11 cellular contexts compared by ENCODE assay signal in the genomic region with DNA sequence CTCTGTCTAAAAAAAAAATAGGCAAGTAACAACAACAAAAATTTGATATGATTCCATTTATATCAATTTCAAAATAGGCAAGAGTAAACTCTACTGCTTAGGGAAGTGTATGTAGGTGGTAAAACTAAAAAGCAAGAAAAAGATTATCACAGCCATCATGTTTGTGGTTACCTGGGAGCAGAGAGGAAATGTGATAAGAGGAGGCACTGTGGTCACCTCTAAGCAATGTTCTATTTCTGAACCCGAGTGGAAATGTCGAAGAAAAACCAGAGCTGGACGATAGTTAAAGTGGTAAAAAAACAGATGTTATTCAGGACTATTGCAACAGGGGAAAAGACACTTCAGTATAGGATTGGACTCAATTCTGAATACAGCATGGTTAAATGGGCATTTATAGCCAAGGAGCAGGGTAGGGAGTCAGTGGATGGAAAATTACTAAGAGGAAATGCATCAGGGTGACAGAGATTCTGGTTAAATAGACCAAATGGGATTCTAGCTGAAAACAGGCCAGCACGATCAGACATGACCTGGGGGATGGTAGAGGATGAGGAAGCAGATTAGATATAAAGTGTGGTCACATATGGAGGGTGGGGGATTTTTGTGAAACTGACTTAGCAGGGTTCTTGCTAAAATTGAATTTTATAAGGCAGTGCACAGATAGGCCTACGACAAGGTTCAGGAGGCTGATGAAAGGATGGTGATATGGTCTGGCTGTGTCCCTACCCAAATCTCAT. TPM values are rescaled to one million over a fixed set of nuclear protein-coding genes. Genes with fewer than 3 reads are reported as not detected.
DNase-seq lines count a peak whose midpoint lies in the region; ATAC-seq, FAIRE-seq and TF ChIP-seq lines count a peak whose summit lies in the region.
"Had no signal": no experiment of that assay in that cellular context is flagged by ENCODE, and none has a peak within 500 bp of the region (broad histone marks: within the 10 kb centered on the region; RNA-seq: fewer than 3 reads in every experiment).

No MANE protein-coding gene starts in this region.

- TF ChIP-seq CTCF in right lobe of liver (IDR thresholded peaks at IDR 0.05) (no peak), GM10248 (IDR thresholded peaks at IDR 0.05; ENCODE audit: control extremely low read depth, extremely low read depth, low read depth, missing control alignments) (no peak)

- H3K4me3 ChIP-seq in small intestine (ENCODE audit: low read depth in 1 of 2, low read length in 2 of 2) (no peak overlapping the region), right lobe of liver (no peak overlapping the region)

- no peak overlapping the region for H3K27ac ChIP-seq in small intestine (ENCODE audit: low read depth in 1 of 2, low read length in 1 of 2)
- no peak overlapping the region for H3K27ac ChIP-seq in right lobe of liver
- H3K27ac ChIP-seq: 22Rv1, epithelial cell of prostate had no signal

- FAIRE-seq in small intestine (lab: Jason Lieb, UNC): no peak

- 58 to 80% (median 78%) methylated on average over 5 of the region's 5 CpGs for WGBS in small intestine, 3 donors
- WGBS in right lobe of liver (ENCODE audit: insufficient coverage, low coverage, low lambda C conversion rate, missing lambda C conversion rate): 45% methylated on average over 5 of the region's 5 CpGs

- peak; percentile 15 for DNase-seq in NOMO-1 treated with DMSO at 0.1 percent for 48 hours (lab: John Stamatoyannopoulos, UW; ENCODE audit: unreplicated experiment)
- DNase-seq in NOMO-1 treated with dmso at 0.1 percent for 144 hours (lab: John Stamatoyannopoulos, UW; ENCODE audit: unreplicated experiment): no peak
- DNase-seq in activated CD4-positive, alpha-beta T cell treated with anti-CD3 and anti-CD28 coated beads for 48 hours: peak; percentile 42
- DNase-seq in small intestine: peak; percentile 18
- no peak for DNase-seq in right lobe of liver
- DNase-seq in GM10248 (ENCODE audit: extremely low spot score): no peak
- no peak for DNase-seq in T1000 (lab: John Stamatoyannopoulos, UW)
- DNase-seq: SHP77 treated with DMSO at 0.1 percent for 48 hours had no signal

- peaks cover 0 to 2% of the 10 kb centered on the region in 2 donors for H3K4me1 ChIP-seq in small intestine (ENCODE audit: control insufficient read depth in 2 of 2, insufficient read depth in 1 of 2, low read depth in 1 of 2, low read length in 1 of 2)
- H3K4me1 ChIP-seq in right lobe of liver: peaks cover 0 to 9% (median 4%) of the 10 kb centered on the region in 4 donors

- no peaks in the 10 kb centered on the region for H3K9me3 ChIP-seq in small intestine (ENCODE audit: control insufficient read depth, low read depth)
- no peaks in the 10 kb centered on the region for H3K9me3 ChIP-seq in right lobe of liver

- intact Hi-C loops in right lobe of liver (cut with DNase I): no loop called here

- CTCF ChIA-PET in GM10248 (lab: Yijun Ruan, JAX): interaction anchor here (4.1 kb wide), 1 partner anchor 21 kb away, joined by 13 read pairs; no protein-coding TSS in a partner anchor

- POLR2A ChIA-PET in GM10248 (lab: Yijun Ruan, JAX): no interaction called here

- no peaks in the 10 kb centered on the region for H3K27me3 ChIP-seq in small intestine (ENCODE audit: control insufficient read depth in 2 of 2, insufficient read depth in 2 of 2, low read length in 2 of 2)
- H3K27me3 ChIP-seq in right lobe of liver: no peaks in the 10 kb centered on the region

- H3K36me3 ChIP-seq in small intestine (ENCODE audit: control insufficient read depth in 2 of 2, insufficient read depth in 2 of 2, low read length in 2 of 2): no peaks in the 10 kb centered on the region
- no peaks in the 10 kb centered on the region for H3K36me3 ChIP-seq in right lobe of liver

- ATAC-seq in HG03103 (IDR thresholded peaks at IDR 0.05; ENCODE audit: low read depth, unreplicated experiment) (peak; percentile 40), right lobe of liver (no peak)

- TF ChIP-seq POLR2A in right lobe of liver (IDR thresholded peaks at IDR 0.05): no peak

RNA-seq across cellular contexts. Expression of a gene that starts 6.0 kb away (rescaled TPM):
- polyA plus RNA-seq in small intestine: 10 to 100 TPM in 1 of 3 donors, 1 to 10 TPM in 2; 8.0 to 11.2 (median 8.4) TPM
- total RNA-seq in right lobe of liver: 10 to 100 TPM in 5 of 6 experiments, 1 to 10 TPM in 1; 9.4 to 21.4 (median 14.7) TPM

RNA-seq across cellular contexts. Expression of a gene that starts 19.2 kb away (rescaled TPM):
- polyA plus RNA-seq in small intestine: 1 to 10 TPM in 1 of 3 donors, under 1 TPM in 1, not detected in 1; 0.54 to 3.6 TPM
- 1 to 10 TPM; 3.8 to 7.7 (median 5.3) TPM for total RNA-seq in right lobe of liver

RNA-seq across cellular contexts. Expression of a gene that starts 19.3 kb away (rescaled TPM):
- polyA plus RNA-seq in small intestine: 10 to 100 TPM in 1 of 3 donors, 1 to 10 TPM in 2; 7.3 to 13.2 (median 10.0) TPM
- total RNA-seq in right lobe of liver: 10 to 100 TPM; 12.0 to 19.4 (median 16.8) TPM

Comparison
In these comparisons a context has a peak if more than half of its experiments do, and no peak if none do; other contexts are left out.
1. DNase-seq: peak in NOMO-1 treated with DMSO at 0.1 percent for 48 hours (single experiment), activated CD4-positive, alpha-beta T cell treated with anti-CD3 and anti-CD28 coated beads for 48 hours (single experiment) and small intestine (single experiment); none in NOMO-1 treated with dmso at 0.1 percent for 144 hours (single experiment), right lobe of liver (0 of 3), GM10248 (single experiment) and T1000 (single experiment).